24 cellular contexts compared by ENCODE assay signal in genomic region chr3:182294256-182294655, GRCh38.
DNase-seq lines count a peak whose midpoint lies in the region; ATAC-seq, FAIRE-seq and TF ChIP-seq lines count a peak whose summit lies in the region.
"Had no signal": no experiment of that assay in that cellular context is flagged by ENCODE, and none has a peak within 500 bp of the region (broad histone marks: within the 10 kb centered on the region; RNA-seq: fewer than 3 reads in every experiment).

No MANE protein-coding gene starts in this region.

- H3K36me3 ChIP-seq in adipocyte (ENCODE audit: control insufficient read depth, insufficient read depth, low read length, severe bottlenecking), result no peaks in the 10 kb centered on the region
- H3K36me3 ChIP-seq: tibial artery had no signal

- H3K4me3 ChIP-seq in adipocyte (ENCODE audit: low read length), result no peak overlapping the region
- H3K4me3 ChIP-seq in skeletal muscle cell (ENCODE audit: low read depth, low read length), result no peak overlapping the region
- H3K4me3 ChIP-seq: body of pancreas, K562, tibial artery had no signal

- no peak overlapping the region for H3K9ac ChIP-seq in adipocyte (ENCODE audit: low read length)

- no peak for ATAC-seq in HG03039 (IDR thresholded peaks at IDR 0.05; ENCODE audit: unreplicated experiment)
- ATAC-seq: body of pancreas; K562; stimulated activated naive CD8-positive, alpha-beta T cell treated with anti-CD3 and anti-CD28 coated beads, Interleukin-15, Interleukin-2, amounts not matched to agents 100 U/mL and 50 U/mL, for 24 hours; T-helper 17 cell had no signal

- H3K27me3 ChIP-seq in adipocyte (replicated peaks; ENCODE audit: control insufficient read depth, insufficient read depth, low read length), result no peaks in the 10 kb centered on the region
- H3K27me3 ChIP-seq: body of pancreas, tibial artery had no signal

- H3K9me3 ChIP-seq in adipocyte (ENCODE audit: control insufficient read depth, low read length), result no peaks in the 10 kb centered on the region
- H3K9me3 ChIP-seq: body of pancreas, tibial artery had no signal

- no peaks in the 10 kb centered on the region for H3K4me1 ChIP-seq in adipocyte (ENCODE audit: control insufficient read depth, insufficient read depth, low read length)
- H3K4me1 ChIP-seq: body of pancreas, tibial artery had no signal

- no peak for TF ChIP-seq POLR2A in H54 (IDR thresholded peaks at IDR 0.05; ENCODE audit: low read depth, low read length)

- peak; percentile 16 for DNase-seq in H54 (ENCODE audit: insufficient read length, low spot score)
- peak; percentile 2 for DNase-seq in adipocyte (ENCODE audit: low read depth)
- peak; percentile 50 for DNase-seq in glomerular visceral epithelial cell (ENCODE audit: extremely low spot score)
- DNase-seq in skeletal muscle cell (ENCODE audit: low read depth), result peak; percentile 6
- no peak for DNase-seq in iPS-NIHi7 (ENCODE audit: extremely low spot score)
- no peak for DNase-seq in pons (ENCODE audit: low spot score)
- DNase-seq in NOMO-1 treated with DMSO at 0.1 percent for 48 hours (lab: John Stamatoyannopoulos, UW; ENCODE audit: unreplicated experiment), result no peak
- DNase-seq: activated CD4-positive, alpha-beta T cell treated with anti-CD3 and anti-CD28 coated beads for 48 hours; AML-193; body of pancreas; CD8-positive, alpha-beta memory T cell; H9; NCI-H146; NCI-H748 treated with DMSO at 0.1 percent for 48 hours; nucleus accumbens; OCI-M1; SHP77 treated with DMSO at 0.1 percent for 48 hours; stimulated activated CD4-positive, alpha-beta T cell treated with anti-CD3 and anti-CD28 coated beads, Interleukin-4, amount 100 ng/mL, for 24 hours; stimulated activated naive CD8-positive, alpha-beta T cell treated with anti-CD3 and anti-CD28 coated beads, Interleukin-15, Interleukin-2, amounts not matched to agents 100 U/mL and 50 U/mL, for 24 hours; T-helper 17 cell; tibial artery had no signal

- peak; percentile 93 for FAIRE-seq in H54 (lab: Jason Lieb, UNC)
- FAIRE-seq: endometrium, K562 had no signal

Comparison
In these comparisons a context has a peak if more than half of its experiments do, and no peak if none do; other contexts are left out.
1. DNase-seq: peak in H54 (single experiment), adipocyte (single experiment), glomerular visceral epithelial cell (single experiment) and skeletal muscle cell (single experiment); none in iPS-NIHi7 (single experiment), pons (single experiment) and NOMO-1 treated with DMSO at 0.1 percent for 48 hours (single experiment).